In genomic region chr11:1123970-1124369, GRCh38 we compare ENCODE assay signal across 17 cellular contexts. TPM values are rescaled to one million over a fixed set of nuclear protein-coding genes. Genes with fewer than 3 reads are reported as not detected.
"Had no signal": no experiment of that assay in that cellular context is flagged by ENCODE, and none has a peak within 500 bp of the region (broad histone marks: within the 10 kb centered on the region; RNA-seq: fewer than 3 reads in every experiment).

No MANE protein-coding gene starts in this region.

- ATAC-seq: left lobe of liver; natural killer cell treated with Interleukin-12 subunit alpha and Interleukin-12 subunit beta and Interleukin-15 and Interleukin-18, amount 100 ng/mL, for 72 hours had no signal

- H3K4me1 ChIP-seq: esophagus muscularis mucosa, SJCRH30, testis had no signal

- H3K36me3 Mint-ChIP-seq: immature natural killer cell; natural killer cell treated with Interleukin-12 subunit alpha and Interleukin-12 subunit beta and Interleukin-15 and Interleukin-18, amount 100 ng/mL, for 72 hours had no signal

- H3K27me3 Mint-ChIP-seq: activated CD4-positive, alpha-beta T cell treated with anti-CD3 and anti-CD28 coated beads, Interleukin-2, amount 10 ng/mL, durations not matched to agents 24 days and 14 days had no signal

- H3K27ac ChIP-seq: esophagus muscularis mucosa, SJCRH30, testis had no signal

- H3K9me3 Mint-ChIP-seq: immature natural killer cell had no signal

- H3K27me3 ChIP-seq: SJCRH30, testis had no signal

- DNase-seq: activated CD4-positive, alpha-beta T cell treated with anti-CD3 and anti-CD28 coated beads, Interleukin-2, amount 10 ng/mL, durations not matched to agents 24 days and 14 days; glutamatergic neuron; immature natural killer cell; nucleus accumbens; SJCRH30; stimulated activated CD4-positive, alpha-beta T cell treated with anti-CD3 and anti-CD28 coated beads, Interleukin-12 subunit alpha, Interleukin-12 subunit beta, amount 100 ng/mL, for 4 hours; testis had no signal

- H3K4me3 ChIP-seq: esophagus muscularis mucosa, SJCRH30, testis had no signal

- H3K9me3 ChIP-seq: esophagus muscularis mucosa, SJCRH30, testis had no signal

- H3K27ac Mint-ChIP-seq: activated CD4-positive, alpha-beta T cell treated with anti-CD3 and anti-CD28 coated beads, Interleukin-2, amount 10 ng/mL, durations not matched to agents 24 days and 14 days; activated T-helper 2 cell treated with anti-CD3 and anti-CD28 coated beads, Interferon-gamma antibody, Interleukin-2, Interleukin-4, amounts not matched to agents 10 μg/mL and 5 μg/mL and 100 μg/mL, durations not matched to agents 14 hours and 24 hours and 36 hours; immature natural killer cell; memory B cell; stimulated activated naive CD8-positive, alpha-beta T cell treated with anti-CD3 and anti-CD28 coated beads, Interleukin-15, Interleukin-2, amounts not matched to agents 100 ng/mL and 50 ng/mL, for 24 hours had no signal

- H3K36me3 ChIP-seq: esophagus muscularis mucosa, SJCRH30 had no signal

- H3K4me3 Mint-ChIP-seq: activated CD4-positive, alpha-beta T cell treated with anti-CD3 and anti-CD28 coated beads, Interleukin-2, amount 10 ng/mL, durations not matched to agents 24 days and 14 days; immature natural killer cell; memory B cell; stimulated activated naive CD8-positive, alpha-beta T cell treated with anti-CD3 and anti-CD28 coated beads, Interleukin-15, Interleukin-2, amounts not matched to agents 100 ng/mL and 50 ng/mL, for 24 hours had no signal

- H3K4me1 Mint-ChIP-seq: activated CD4-positive, alpha-beta T cell treated with anti-CD3 and anti-CD28 coated beads, Interleukin-2, amount 10 ng/mL, durations not matched to agents 24 days and 14 days; immature natural killer cell had no signal

RNA-seq across cellular contexts. Expression of gene MUC5AC, which starts 33.8 kb away (rescaled TPM):
- total RNA-seq: activated CD4-positive, alpha-beta T cell treated with anti-CD3 and anti-CD28 coated beads, Interleukin-2, amount 10 ng/mL, durations not matched to agents 24 days and 14 days; activated T-helper 2 cell treated with anti-CD3 and anti-CD28 coated beads, Interferon-gamma antibody, Interleukin-2, Interleukin-4, amounts not matched to agents 10 μg/mL and 5 μg/mL and 100 μg/mL, durations not matched to agents 14 hours and 24 hours and 36 hours; astrocyte; fibroblast of villous mesenchyme; natural killer cell treated with Interleukin-12 subunit alpha and Interleukin-12 subunit beta and Interleukin-15 and Interleukin-18, amount 100 ng/mL, for 72 hours; pulmonary artery endothelial cell; SJCRH30; ureter had no signal
- polyA plus RNA-seq: immature natural killer cell had no signal

RNA-seq across cellular contexts. Expression of gene MUC2, which starts 49.3 kb away (rescaled TPM):
- total RNA-seq: activated CD4-positive, alpha-beta T cell treated with anti-CD3 and anti-CD28 coated beads, Interleukin-2, amount 10 ng/mL, durations not matched to agents 24 days and 14 days; activated T-helper 2 cell treated with anti-CD3 and anti-CD28 coated beads, Interferon-gamma antibody, Interleukin-2, Interleukin-4, amounts not matched to agents 10 μg/mL and 5 μg/mL and 100 μg/mL, durations not matched to agents 14 hours and 24 hours and 36 hours; astrocyte; fibroblast of villous mesenchyme; natural killer cell treated with Interleukin-12 subunit alpha and Interleukin-12 subunit beta and Interleukin-15 and Interleukin-18, amount 100 ng/mL, for 72 hours; pulmonary artery endothelial cell had no signal
- polyA plus RNA-seq: immature natural killer cell had no signal
